1 cellular context compared by ENCODE assay signal in genomic region chr21:33947451-33948095, GRCh38.
TF ChIP-seq lines count a peak whose summit lies in the region.

No MANE protein-coding gene starts in this region.

TF ChIP-seq in A549, 52 proteins besides CTCF, POLR2A, EP300 and RAD21 (continued from another document):
- TF ChIP-seq E2F6 (IDR thresholded peaks at IDR 0.05; ENCODE audit: borderline replicate concordance, low read depth): no peak
- TF ChIP-seq CBX8 (IDR thresholded peaks at IDR 0.05): no peak
- no peak for TF ChIP-seq RARB (CRISPR knock-in tag; IDR thresholded peaks at IDR 0.05)
- TF ChIP-seq MAZ (IDR thresholded peaks at IDR 0.05; ENCODE audit: borderline replicate concordance, low read depth, low read length): no peak
- TF ChIP-seq CHD4 (IDR thresholded peaks at IDR 0.05; ENCODE audit: borderline replicate concordance): no peak
- TF ChIP-seq HMGXB4 (CRISPR knock-in tag; IDR thresholded peaks at IDR 0.05; ENCODE audit: borderline replicate concordance): no peak
- TF ChIP-seq BHLHE40 (IDR thresholded peaks at IDR 0.05; ENCODE audit: low read depth, low read length): no peak
- no peak for TF ChIP-seq TFCP2L1 (CRISPR knock-in tag; IDR thresholded peaks at IDR 0.05)
- TF ChIP-seq PBX3 (IDR thresholded peaks at IDR 0.05): no peak
- no peak for TF ChIP-seq FOSB (CRISPR knock-in tag; IDR thresholded peaks at IDR 0.05)
- no peak for TF ChIP-seq NR3C1 (IDR thresholded peaks at IDR 0.05)
- TF ChIP-seq RFX5 (IDR thresholded peaks at IDR 0.05): no peak
- peak; percentile 15 for TF ChIP-seq MAFK (IDR thresholded peaks at IDR 0.05; ENCODE audit: partially characterized antibody)
- no peak for TF ChIP-seq HOXA7 (CRISPR knock-in tag; IDR thresholded peaks at IDR 0.05)
- TF ChIP-seq SMC3 (IDR thresholded peaks at IDR 0.05): no peak
- TF ChIP-seq KDM5A (IDR thresholded peaks at IDR 0.05): no peak
- TF ChIP-seq KDM1A (IDR thresholded peaks at IDR 0.05; ENCODE audit: low read depth): no peak
- TF ChIP-seq EHMT2 (IDR thresholded peaks at IDR 0.05; ENCODE audit: low read depth): no peak
- TF ChIP-seq HOXB13 (CRISPR knock-in tag; IDR thresholded peaks at IDR 0.05; ENCODE audit: low read depth): no peak
- no peak for TF ChIP-seq ZFP36 (IDR thresholded peaks at IDR 0.05; ENCODE audit: borderline replicate concordance, partially characterized antibody)
- TF ChIP-seq TP53 (CRISPR knock-in tag; IDR thresholded peaks at IDR 0.05): no peak
- TF ChIP-seq ZNF302 (CRISPR knock-in tag; IDR thresholded peaks at IDR 0.05): no peak
- no peak for TF ChIP-seq ZC3H11A (IDR thresholded peaks at IDR 0.05)
- peak in 1 of 2 experiments; percentile 49; a peak in 1 of 5 replicates for TF ChIP-seq JUN (IDR thresholded peaks at IDR 0.05)
- no peak for TF ChIP-seq CHD2 (IDR thresholded peaks at IDR 0.05; ENCODE audit: low read length, partially characterized antibody)
- no peak for TF ChIP-seq HES2 (IDR thresholded peaks at IDR 0.05)
- no peak for TF ChIP-seq NPAS2 (CRISPR knock-in tag; IDR thresholded peaks at IDR 0.05; ENCODE audit: borderline replicate concordance)
- no peak for TF ChIP-seq SREBF2 (IDR thresholded peaks at IDR 0.05)
- no peak for TF ChIP-seq POLR2AphosphoS2 (conservative IDR thresholded peaks at IDR 0.05; ENCODE audit: low read length)
- no peak for TF ChIP-seq CBX2 (IDR thresholded peaks at IDR 0.05; ENCODE audit: borderline replicate concordance, low read depth)
- no peak for TF ChIP-seq HOXB5 (CRISPR knock-in tag; IDR thresholded peaks at IDR 0.05)
- no peak for TF ChIP-seq FOXS1 (CRISPR knock-in tag; IDR thresholded peaks at IDR 0.05)
- TF ChIP-seq ESRRA (IDR thresholded peaks at IDR 0.05; ENCODE audit: borderline replicate concordance, low read length): no peak
- peak; percentile 85 for TF ChIP-seq FOSL2 (IDR thresholded peaks at IDR 0.05)
- peak; percentile 96 for TF ChIP-seq FOSL2 (CRISPR knock-in tag; IDR thresholded peaks at IDR 0.05)
- peak; percentile 75 for TF ChIP-seq JUNB (IDR thresholded peaks at IDR 0.05)
- no peak for TF ChIP-seq NFE2L2 (conservative IDR thresholded peaks at IDR 0.05; ENCODE audit: low read length)
